Comparison of ENCODE assay signal across 8 cellular contexts in genomic region chr10:80453715-80454525, GRCh38. TPM values are rescaled to one million over a fixed set of nuclear protein-coding genes. Genes with fewer than 3 reads are reported as not detected.
DNase-seq lines count a peak whose midpoint lies in the region; ATAC-seq lines count a peak whose summit lies in the region.

TSPAN14 (plus strand) TSS chr10:80454310; CDS start chr10:80489234, 34,924 bp downstream.

- no peaks in the 10 kb centered on the region for H3K9me3 Mint-ChIP-seq in activated CD4-positive, alpha-beta T cell treated with anti-CD3 and anti-CD28 coated beads, Interleukin-2, amount 10 ng/mL, durations not matched to agents 24 days and 14 days

- intact Hi-C loops in activated CD4-positive, alpha-beta T cell treated with anti-CD3 and anti-CD28 coated beads, Interleukin-2, amount 10 ng/mL, durations not matched to agents 24 days and 14 days (cut with micrococcal nuclease), result loop anchor here (1.0 to 2.0 kb wide), 2 partner anchors 18 to 51 kb away; no protein-coding TSS in a partner anchor

- no peaks in the 10 kb centered on the region for H3K27me3 Mint-ChIP-seq in activated CD4-positive, alpha-beta T cell treated with anti-CD3 and anti-CD28 coated beads, Interleukin-2, amount 10 ng/mL, durations not matched to agents 24 days and 14 days

- peak; percentile 54 for ATAC-seq in HG02870 (IDR thresholded peaks at IDR 0.05; ENCODE audit: unreplicated experiment)

- peak within 1 kb of the TSS; percentile 98 for H3K4me3 Mint-ChIP-seq in activated CD4-positive, alpha-beta T cell treated with anti-CD3 and anti-CD28 coated beads, Interleukin-2, amount 10 ng/mL, durations not matched to agents 24 days and 14 days

- H3K36me3 Mint-ChIP-seq in activated CD4-positive, alpha-beta T cell treated with anti-CD3 and anti-CD28 coated beads, Interleukin-2, amount 10 ng/mL, durations not matched to agents 24 days and 14 days (ENCODE audit: low read depth), result peaks cover 17% of the 10 kb centered on the region

- H3K4me1 Mint-ChIP-seq in activated CD4-positive, alpha-beta T cell treated with anti-CD3 and anti-CD28 coated beads, Interleukin-2, amount 10 ng/mL, durations not matched to agents 24 days and 14 days, result peaks cover 41% of the 10 kb centered on the region

- peak within 1 kb of the TSS; percentile 88 for H3K27ac Mint-ChIP-seq in activated CD4-positive, alpha-beta T cell treated with anti-CD3 and anti-CD28 coated beads, Interleukin-2, amount 10 ng/mL, durations not matched to agents 24 days and 14 days

- peak; percentile 30 for DNase-seq in NK-92 treated with Interleukin-12 subunit alpha and Interleukin-12 subunit beta, amount 100 ng/mL, for 24 hours (lab: John Stamatoyannopoulos, UW)
- DNase-seq in NK-92 (lab: John Stamatoyannopoulos, UW; ENCODE audit: unreplicated experiment), result no peak
- peak; percentile 62 for DNase-seq in NCI-H2171 (lab: John Stamatoyannopoulos, UW)
- peak; percentile 94 for DNase-seq in activated CD4-positive, alpha-beta T cell treated with anti-CD3 and anti-CD28 coated beads, Interleukin-2, amount 10 ng/mL, durations not matched to agents 24 days and 14 days
- peak; percentile 69 for DNase-seq in dedifferentiated amniotic fluid mesenchymal stem cell (ENCODE audit: extremely low spot score)
- DNase-seq in left kidney (ENCODE audit: low read depth, low spot score), result peak; percentile 93
- DNase-seq in stimulated activated CD4-positive, alpha-beta T cell treated with anti-CD3 and anti-CD28 coated beads, Interleukin-2, amount 100 ng/mL, for 24 hours, result peak; percentile 74 to 81

RNA-seq across cellular contexts. Expression of gene TSPAN14, which starts in this region (rescaled TPM):
- total RNA-seq in activated CD4-positive, alpha-beta T cell treated with anti-CD3 and anti-CD28 coated beads, Interleukin-2, amount 10 ng/mL, durations not matched to agents 24 days and 14 days, result 57.8 and 61.7 TPM in 2 replicates
